1 cellular context compared by ENCODE assay signal in genomic region chr21:44571296-44571695, GRCh38.
TF ChIP-seq lines count a peak whose summit lies in the region.

No MANE protein-coding gene starts in this region.

TF ChIP-seq in K562, 482 proteins besides CTCF, POLR2A, EP300 and RAD21:
- TF ChIP-seq ZNF398 (CRISPR knock-in tag; IDR thresholded peaks at IDR 0.05) (no peak), HNRNPLL (IDR thresholded peaks at IDR 0.05; ENCODE audit: low read depth, low read length, poor library complexity, severe bottlenecking) (no peak), SRF (CRISPR knock-in tag; IDR thresholded peaks at IDR 0.05) (no peak), L3MBTL2 (IDR thresholded peaks at IDR 0.05) (no peak), ZNF121 (CRISPR knock-in tag; conservative IDR thresholded peaks at IDR 0.05) (peak; percentile 35; the same call in 1 of the 2 replicates), TEAD4 (IDR thresholded peaks at IDR 0.05; ENCODE audit: low read length) (no peak), TEAD4 (CRISPR knock-in tag; IDR thresholded peaks at IDR 0.05; ENCODE audit: borderline replicate concordance) (no peak), WHSC1 (IDR thresholded peaks at IDR 0.05; ENCODE audit: low read length) (no peak)
- TF ChIP-seq, protein P1, sequence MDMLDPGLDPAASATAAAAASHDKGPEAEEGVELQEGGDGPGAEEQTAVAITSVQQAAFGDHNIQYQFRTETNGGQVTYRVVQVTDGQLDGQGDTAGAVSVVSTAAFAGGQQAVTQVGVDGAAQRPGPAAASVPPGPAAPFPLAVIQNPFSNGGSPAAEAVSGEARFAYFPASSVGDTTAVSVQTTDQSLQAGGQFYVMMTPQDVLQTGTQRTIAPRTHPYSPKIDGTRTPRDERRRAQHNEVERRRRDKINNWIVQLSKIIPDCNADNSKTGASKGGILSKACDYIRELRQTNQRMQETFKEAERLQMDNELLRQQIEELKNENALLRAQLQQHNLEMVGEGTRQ (CRISPR knock-in tag; IDR thresholded peaks at IDR 0.05) = no peak
TF ChIP-seq in K562: peak in this region for 1.
